8 cellular contexts compared by ENCODE assay signal in genomic region chr12:52903285-52903854, GRCh38. TPM values are rescaled to one million over a fixed set of nuclear protein-coding genes. Genes with fewer than 3 reads are reported as not detected.
A peak's percentile ranks its signal among the peaks of the same experiment; 100 is the strongest.
DNase-seq lines count a peak whose midpoint lies in the region; ATAC-seq and TF ChIP-seq lines count a peak whose summit lies in the region.

No MANE protein-coding gene starts in this region.

- no peak for ATAC-seq in GM21576 (IDR thresholded peaks at IDR 0.05; ENCODE audit: unreplicated experiment)

- H3K36me3 ChIP-seq in duodenal mucosa (ENCODE audit: control insufficient read depth in 1 of 2, insufficient read depth in 2 of 2, low read length in 2 of 2) (peaks cover 16 to 31% of the 10 kb centered on the region in 2 donors), liver (ENCODE audit: control insufficient read depth in 4 of 4, insufficient read depth in 3 of 4, low read depth in 1 of 4, low read length in 3 of 4) (peaks cover 10 to 31% (median 26%) of the 10 kb centered on the region in 4 donors)

- peak overlapping the region; percentile 77 to 82 for H3K4me3 ChIP-seq in duodenal mucosa (ENCODE audit: low read depth in 1 of 2, low read length in 2 of 2)
- H3K4me3 ChIP-seq in liver (ENCODE audit: low read depth in 1 of 3, low read length in 3 of 3) = peak overlapping the region; percentile 46 to 90 (median 69)

- H3K4me1 ChIP-seq in duodenal mucosa (ENCODE audit: control insufficient read depth in 1 of 2, insufficient read depth in 2 of 2, low read length in 2 of 2) (peaks cover 54 to 58% of the 10 kb centered on the region in 2 donors), liver (ENCODE audit: control insufficient read depth in 4 of 4, insufficient read depth in 4 of 4, low read length in 3 of 4) (peaks cover 0 to 40% (median 11%) of the 10 kb centered on the region in 4 donors)

- no peak for TF ChIP-seq CTCF in liver (IDR thresholded peaks at IDR 0.05; ENCODE audit: low read depth, low read length, missing input control)

- H3K27ac ChIP-seq in duodenal mucosa (ENCODE audit: low read depth, low read length) (peak overlapping the region; percentile 82), liver (ENCODE audit: low read depth in 1 of 2, low read length in 2 of 2) (peak overlapping the region; percentile 42 to 84)

- DNase-seq in NCI-H187 (lab: John Stamatoyannopoulos, UW) = peak; percentile 85 to 87
- no peak for DNase-seq in NCI-H187 treated with DMSO at 0.1 percent for 48 hours (lab: John Stamatoyannopoulos, UW)
- peak; percentile 93 to 94 (median 93) for DNase-seq in NCI-H1417 (lab: John Stamatoyannopoulos, UW)
- DNase-seq in activated CD4-positive, alpha-beta T cell treated with anti-CD3 and anti-CD28 coated beads for 48 hours = peak; percentile 76
- peak; percentile 38 to 44 for DNase-seq in stimulated activated CD4-positive, alpha-beta T cell treated with anti-CD3 and anti-CD28 coated beads, Interleukin-2, amount 100 ng/mL, for 48 hours

- H3K27me3 ChIP-seq in duodenal mucosa (ENCODE audit: control insufficient read depth in 1 of 2, insufficient read depth in 2 of 2, low read length in 2 of 2) = no peaks in the 10 kb centered on the region
- no peaks in the 10 kb centered on the region for H3K27me3 ChIP-seq in liver (ENCODE audit: control insufficient read depth in 4 of 4, insufficient read depth in 4 of 4, low read length in 3 of 4)

- 4% methylated on average over 34 of the region's 34 CpGs for WGBS in liver

- H3K9me3 ChIP-seq in duodenal mucosa (ENCODE audit: control insufficient read depth in 1 of 2, low read length in 2 of 2) = no peaks in the 10 kb centered on the region
- no peaks in the 10 kb centered on the region for H3K9me3 ChIP-seq in liver (ENCODE audit: control insufficient read depth in 4 of 4, low read length in 3 of 4)

- peak overlapping the region; percentile 77 to 88 for H3K9ac ChIP-seq in duodenal mucosa (ENCODE audit: low read depth in 1 of 2, low read length in 2 of 2)
- H3K9ac ChIP-seq in liver (ENCODE audit: low read depth in 1 of 2, low read length in 2 of 2) = peak overlapping the region; percentile 34 to 84

- no peak for TF ChIP-seq RAD21 in liver (IDR thresholded peaks at IDR 0.05)

TF ChIP-seq in liver, 16 proteins besides CTCF, POLR2A, EP300 and RAD21:
- no peak for TF ChIP-seq MAX (IDR thresholded peaks at IDR 0.05)
- TF ChIP-seq RXRA (IDR thresholded peaks at IDR 0.05) = no peak
- TF ChIP-seq FOXA2 (IDR thresholded peaks at IDR 0.05) = no peak
- TF ChIP-seq EGR1 (IDR thresholded peaks at IDR 0.05; ENCODE audit: low read depth in 2 of 2) = no peak
- TF ChIP-seq TAF1 (conservative IDR thresholded peaks at IDR 0.05) = no peak
- TF ChIP-seq REST (IDR thresholded peaks at IDR 0.05) = no peak
TF ChIP-seq in liver: peak in this region for 0.

RNA-seq across cellular contexts. Expression of gene KRT8, which starts 1.5 kb away (rescaled TPM):
- 100 to 1,000 TPM; 128 to 171 TPM for total RNA-seq in liver
- polyA plus RNA-seq in liver = 100 to 1,000 TPM; 225 to 383 TPM

RNA-seq across cellular contexts. Expression of gene KRT18, which starts 45.5 kb away (rescaled TPM):
- total RNA-seq in liver = 100 to 1,000 TPM in 1 of 2 donors, 10 to 100 TPM in 1; 90.3 to 278 TPM
- polyA plus RNA-seq in liver = 100 to 1,000 TPM; 239 to 358 TPM

RNA-seq across cellular contexts. Expression of gene KRT78, which starts 54.6 kb away (rescaled TPM):
- total RNA-seq in liver = not detected
- polyA plus RNA-seq in liver = under 1 TPM in 1 of 2 donors, not detected in 1; 0.06 TPM
